21 cellular contexts compared by ENCODE assay signal in the genomic region with DNA sequence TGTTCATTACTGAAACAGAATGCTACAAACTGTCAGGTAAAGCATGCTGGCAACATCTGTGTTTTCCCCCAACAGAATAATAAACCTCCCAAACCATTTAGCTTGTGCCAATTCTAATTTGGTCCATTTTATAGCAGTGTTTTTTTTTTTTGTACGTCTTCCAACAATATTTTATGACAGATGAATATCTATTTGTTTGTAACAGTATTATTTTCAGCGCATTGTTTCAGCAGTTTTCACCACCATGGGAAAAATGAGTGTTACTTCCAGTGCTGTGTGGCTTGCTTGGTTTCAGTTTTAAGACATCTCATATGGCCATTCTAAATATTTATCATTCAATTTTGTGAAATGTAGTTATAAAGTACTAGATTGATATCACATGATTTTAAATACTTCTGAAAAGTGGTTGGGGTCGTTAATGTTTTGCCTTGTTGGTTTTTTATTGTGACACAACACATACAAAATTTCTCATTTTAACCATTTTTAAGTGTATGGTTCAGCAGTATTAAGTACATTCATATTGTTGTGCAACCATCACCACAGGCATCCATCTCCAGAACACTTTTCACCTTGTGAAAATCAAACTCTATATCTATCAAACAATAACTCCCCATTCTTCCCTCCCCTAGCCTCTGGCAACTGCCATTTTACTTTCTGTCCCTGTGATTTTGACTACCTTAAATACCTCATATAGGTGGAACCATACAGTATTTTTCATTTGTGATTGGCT.
"Had no signal": no experiment of that assay in that cellular context is flagged by ENCODE, and none has a peak within 500 bp of the region (broad histone marks: within the 10 kb centered on the region; RNA-seq: fewer than 3 reads in every experiment).

No MANE protein-coding gene starts in this region.

- DNase-seq: activated CD4-positive, CD25-positive, alpha-beta regulatory T cell treated with anti-CD3 and anti-CD28 coated beads, Interleukin-2, amount 50 U/mL, for 72 hours; activated CD8-positive, alpha-beta memory T cell treated with anti-CD3 and anti-CD28 coated beads for 24 hours; activated CD8-positive, alpha-beta memory T cell treated with anti-CD3 and anti-CD28 coated beads, Interleukin-2, amount 50 U/mL, for 48 hours; activated gamma-delta T cell; activated T-cell treated with anti-CD3 and anti-CD28 coated beads, Interleukin-2, amount 50 U/mL, for 72 hours; adrenal gland; dermis blood vessel endothelial cell; effector memory CD4-positive, alpha-beta T cell; foreskin melanocyte; hypothalamus; kidney; nephron progenitor cell; occipital lobe; retina; stimulated activated naive CD8-positive, alpha-beta T cell treated with anti-CD3 and anti-CD28 coated beads, Interleukin-15, Interleukin-2, amounts not matched to agents 100 U/mL and 50 U/mL, for 24 hours; T1000; trophoblast cell had no signal

- H3K36me3 ChIP-seq: adrenal gland, cardiac muscle cell, esophagus muscularis mucosa, vagina had no signal

- H3K4me3 ChIP-seq: adrenal gland, cardiac muscle cell, esophagus muscularis mucosa, lung, vagina had no signal

- H3K9me3 ChIP-seq: vagina had no signal

- H3K4me1 ChIP-seq: adrenal gland, esophagus muscularis mucosa, vagina had no signal

- H3K27ac ChIP-seq: adrenal gland, cardiac muscle cell, esophagus muscularis mucosa, vagina had no signal

- H3K27me3 ChIP-seq: adrenal gland, cardiac muscle cell, esophagus muscularis mucosa, vagina had no signal
